ENCODE assay signal across 14 cellular contexts in the genomic region with DNA sequence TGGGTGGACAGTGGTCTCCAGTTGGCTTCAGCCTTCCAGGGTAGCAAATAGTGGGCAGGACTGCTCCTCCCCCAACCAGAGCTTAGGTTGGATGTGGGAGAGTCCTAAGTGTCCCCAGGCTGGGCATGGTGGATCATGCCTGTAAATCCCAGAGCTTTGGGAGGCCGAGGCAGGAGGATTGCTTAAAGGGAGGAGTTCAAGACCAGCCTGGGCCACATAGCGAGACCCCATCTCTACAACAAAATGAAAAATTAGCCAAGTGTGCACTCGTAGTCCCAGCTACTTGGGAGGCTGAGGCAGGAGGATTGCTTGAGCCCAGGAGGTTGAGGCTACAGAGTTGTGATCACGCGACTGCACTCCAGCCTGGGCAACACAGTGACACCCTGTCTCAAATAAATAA. TPM values are rescaled to one million over a fixed set of nuclear protein-coding genes. Genes with fewer than 3 reads are reported as not detected.
A peak's percentile ranks its signal among the peaks of the same experiment; 100 is the strongest.
DNase-seq lines count a peak whose midpoint lies in the region; ATAC-seq, FAIRE-seq and TF ChIP-seq lines count a peak whose summit lies in the region.
"Had no signal": no experiment of that assay in that cellular context is flagged by ENCODE, and none has a peak within 500 bp of the region (broad histone marks: within the 10 kb centered on the region; RNA-seq: fewer than 3 reads in every experiment).

No MANE protein-coding gene starts in this region.

- intact Hi-C loops in Caco-2 (cut with micrococcal nuclease; ENCODE audit: unreplicated experiment) (no loop called here), K562 (cut with micrococcal nuclease) (no loop called here), upper lobe of right lung (cut with DNase I) (no loop called here)

- H3K27ac ChIP-seq in RWPE1 (peak overlapping the region; percentile 100; the same call in 1 of the 2 replicates), K562 (ENCODE audit: extremely low read depth, low read depth, low read length) (no peak overlapping the region), upper lobe of right lung (peak overlapping the region; percentile 47)
- H3K27ac ChIP-seq: A549 had no signal

- peaks cover 67% of the 10 kb centered on the region for H3K36me3 Mint-ChIP-seq in Caco-2 (ENCODE audit: insufficient read depth, unreplicated experiment)
- H3K36me3 Mint-ChIP-seq in naive thymus-derived CD8-positive, alpha-beta T cell: peaks cover 0 to 8% (median 0%) of the 10 kb centered on the region in 3 donors

- H3K4me1 ChIP-seq in Caco-2 (peaks cover 7% of the 10 kb centered on the region; the same call in 1 of the 2 replicates), K562 (replicated peaks in 1 of 2; ENCODE audit: control insufficient read depth in 2 of 2, insufficient read depth in 2 of 2, low read length in 2 of 2) (peaks cover 6 to 23% of the 10 kb centered on the region in 2 experiments; a peak in 3 of 5 replicates), upper lobe of right lung (peaks cover 3% of the 10 kb centered on the region)

- FAIRE-seq in K562 (lab: Jason Lieb, UNC): peak; percentile 35
- FAIRE-seq: A549 had no signal

- no peaks in the 10 kb centered on the region for H4K20me1 ChIP-seq in K562 (replicated peaks; ENCODE audit: control insufficient read depth, insufficient read depth, low read length)

- CTCF ChIA-PET in Caco-2 (lab: Charles Lee) (no interaction called here), RWPE1 (lab: Yijun Ruan, JAX) (no interaction called here), K562 (lab: Yijun Ruan, JAX; ENCODE audit: low intra/inter-chr PET ratio) (no interaction called here)

- no peaks in the 10 kb centered on the region; the same call in 1 of the 2 replicates for H3K36me3 ChIP-seq in Caco-2 (ENCODE audit: control insufficient read depth, insufficient read depth, low read length)
- no peaks in the 10 kb centered on the region; the same call in 2 of the 3 replicates for H3K36me3 ChIP-seq in K562 (ENCODE audit: control insufficient read depth, insufficient read depth, low read length)
- H3K36me3 ChIP-seq in upper lobe of right lung: no peaks in the 10 kb centered on the region
- H3K36me3 ChIP-seq: BE2C had no signal

- WGBS in K562 (ENCODE audit: insufficient coverage, low coverage, missing lambda C conversion rate): 85% methylated on average over 5 of the region's 5 CpGs

- H3K9me3 Mint-ChIP-seq in Caco-2 (ENCODE audit: unreplicated experiment): no peaks in the 10 kb centered on the region
- no peaks in the 10 kb centered on the region for H3K9me3 Mint-ChIP-seq in naive thymus-derived CD8-positive, alpha-beta T cell
- H3K9me3 Mint-ChIP-seq: CD8-positive, alpha-beta T cell had no signal

- no peak for TF ChIP-seq RAD21 in K562 (CRISPR knock-in tag; conservative IDR thresholded peaks at IDR 0.05 in 1 of 2, IDR thresholded peaks at IDR 0.05 in 1 of 2)

- no peak overlapping the region for H3K4me2 ChIP-seq in K562 (ENCODE audit: insufficient read depth, low read length)
- H3K4me2 ChIP-seq: A549, GM23338 had no signal

- peaks cover 3% of the 10 kb centered on the region for H3K4me1 Mint-ChIP-seq in Caco-2 (ENCODE audit: low read depth, unreplicated experiment)
- peaks cover 0 to 9% (median 4%) of the 10 kb centered on the region in 4 donors for H3K4me1 Mint-ChIP-seq in naive thymus-derived CD8-positive, alpha-beta T cell

- H2AFZ ChIP-seq in K562 (ENCODE audit: low read depth, low read length): no peak overlapping the region
- H2AFZ ChIP-seq: GM23338 had no signal

- TF ChIP-seq EP300 in K562 (IDR thresholded peaks at IDR 0.05; ENCODE audit: low read length): no peak

- POLR2A ChIA-PET in Caco-2 (lab: Charles Lee) (interaction anchor here (0.7 kb wide), 1 partner anchor 10 kb away, joined by 3 read pairs; the partner anchor contains the start of gene SCAF1), RWPE1 (lab: Yijun Ruan, JAX; ENCODE audit: low non-redundant PET) (no interaction called here), K562 (lab: Yijun Ruan, JAX) (interaction anchor here (0.6 kb wide), 1 partner anchor 35 kb away, joined by 3 read pairs; no protein-coding TSS in a partner anchor)
- POLR2A ChIA-PET in naive thymus-derived CD8-positive, alpha-beta T cell (lab: Charles Lee): interaction anchor here (1.4 kb wide), 1 partner anchor 17 kb away, joined by 3 read pairs; no protein-coding TSS in a partner anchor

- H3K4me3 ChIP-seq in Caco-2 (ENCODE audit: low read depth, low read length): no peak overlapping the region
- no peak overlapping the region for H3K4me3 ChIP-seq in K562
- no peak overlapping the region for H3K4me3 ChIP-seq in upper lobe of right lung
- H3K4me3 ChIP-seq: A549, GM23338 had no signal

- no peak for TF ChIP-seq POLR2A in K562 (conservative IDR thresholded peaks at IDR 0.05)

- TF ChIP-seq CTCF in Caco-2 (IDR thresholded peaks at IDR 0.05; ENCODE audit: insufficient read depth in 1 of 2, low read depth in 1 of 2, low read length in 1 of 2, severe bottlenecking in 1 of 2, unreplicated experiment in 1 of 2) (no peak), RWPE1 (conservative IDR thresholded peaks at IDR 0.05; ENCODE audit: low read depth) (no peak), K562 (IDR thresholded peaks at IDR 0.05 in 2 of 3, conservative IDR thresholded peaks at IDR 0.05 in 1 of 3; ENCODE audit: insufficient read depth in 2 of 3, low read depth in 1 of 3, low read length in 3 of 3) (no peak), upper lobe of right lung (IDR thresholded peaks at IDR 0.05) (no peak)

- H3K4me3 Mint-ChIP-seq in Caco-2 (ENCODE audit: unreplicated experiment): no peak overlapping the region
- no peak overlapping the region for H3K4me3 Mint-ChIP-seq in naive thymus-derived CD8-positive, alpha-beta T cell
- H3K4me3 Mint-ChIP-seq: CD14-positive monocyte; CD8-positive, alpha-beta T cell; GM23338 had no signal

- peak overlapping the region; percentile 10 for H3K27ac Mint-ChIP-seq in Caco-2 (ENCODE audit: unreplicated experiment)
- peak overlapping the region in 3 of 10 donors; percentile 20 to 70 (median 29) for H3K27ac Mint-ChIP-seq in naive thymus-derived CD8-positive, alpha-beta T cell
- H3K27ac Mint-ChIP-seq: GM23338 had no signal

- in situ Hi-C loops in K562 (cut with MboI): no loop called here

- H3K9me3 ChIP-seq in Caco-2 (no peaks in the 10 kb centered on the region), K562 (replicated peaks; ENCODE audit: control insufficient read depth, insufficient read depth, low read depth, low read length) (no peaks in the 10 kb centered on the region), upper lobe of right lung (no peaks in the 10 kb centered on the region)
- H3K9me3 ChIP-seq: A549, BE2C had no signal

- peak overlapping the region in 1 of 2 experiments; percentile 29; a peak in 1 of 4 replicates for H3K9ac ChIP-seq in K562 (ENCODE audit: insufficient read depth in 1 of 2, low read depth in 2 of 2, low read length in 2 of 2)

- H3K79me2 ChIP-seq in K562 (ENCODE audit: control insufficient read depth, insufficient read depth, low read length): no peaks in the 10 kb centered on the region

- BruUV-seq in Caco-2 (replicated peaks; lab: Mats Ljungman, UMichigan) (no TSS peak), K562 (replicated peaks; lab: Mats Ljungman, UMichigan) (no TSS peak)

- H3K27me3 ChIP-seq in Caco-2 (replicated peaks; ENCODE audit: control insufficient read depth, insufficient read depth, low read length) (no peaks in the 10 kb centered on the region), K562 (ENCODE audit: control insufficient read depth in 2 of 2, insufficient read depth in 2 of 2, low read length in 2 of 2) (no peaks in the 10 kb centered on the region), upper lobe of right lung (no peaks in the 10 kb centered on the region)
- H3K27me3 ChIP-seq: BE2C had no signal

- no peaks in the 10 kb centered on the region for H3K27me3 Mint-ChIP-seq in Caco-2 (ENCODE audit: insufficient read depth, unreplicated experiment)
- H3K27me3 Mint-ChIP-seq in naive thymus-derived CD8-positive, alpha-beta T cell: no peaks in the 10 kb centered on the region

- no peaks in the 10 kb centered on the region for H3K9me1 ChIP-seq in K562 (ENCODE audit: control insufficient read depth, insufficient read depth, low read length)

- DNase-seq in Caco-2: no peak
- DNase-seq in RWPE1 (ENCODE audit: low spot score): no peak
- no peak for DNase-seq in K562 (ENCODE audit: extremely low read depth in 1 of 4, low spot score in 3 of 4)
- no peak for DNase-seq in upper lobe of right lung
- no peak for DNase-seq in naive thymus-derived CD8-positive, alpha-beta T cell
- DNase-seq: BE2C; CD8-positive, alpha-beta T cell; COR-L47; DMS53; H7 had no signal

- ATAC-seq in K562 (no peak), upper lobe of right lung (no peak), GM18870 (IDR thresholded peaks at IDR 0.05; ENCODE audit: unreplicated experiment) (no peak)
- no peak for ATAC-seq in naive thymus-derived CD8-positive, alpha-beta T cell
- ATAC-seq: CD8-positive, alpha-beta T cell; GM23338 had no signal

RNA-seq across cellular contexts. Expression of gene RRAS, which starts 7.4 kb away (rescaled TPM):
- total RNA-seq in Caco-2 (2022) (10.6 and 11.3 TPM in 2 replicates), K562 (2014; rRNA removed) (8.2 and 10.4 TPM in 2 replicates), K562 (2014; rRNA removed; fragmentation: Illumina TruSeq; extraction: Trizol) (1.5 and 1.7 TPM in 2 replicates), K562 (2015; rRNA removed; fragmentation: Illumina TruSeq; extraction: Trizol) (3.1 and 3.7 TPM in 2 replicates), K562 (2021) (8.3 and 9.3 TPM in 2 replicates), upper lobe of right lung (138 TPM)
- 2.5 and 10.0 TPM in 2 replicates for total RNA-seq in K562 (2011; cell fraction: chromatin; rRNA removed; ENCODE audit: low replicate concordance)
- 9.5 and 11.2 TPM in 2 replicates for total RNA-seq in K562 (2011; cell fraction: nucleolus; rRNA removed)
- 8.0 and 8.3 TPM in 2 replicates for total RNA-seq in K562 (2011; cell fraction: nucleoplasm; rRNA removed)
- polyA plus RNA-seq in K562 (2011; rRNA removed) (15.4 and 16.4 TPM in 2 replicates), K562 (2014; fragmentation: Illumina TruSeq; extraction: Trizol) (8.5 and 13.9 TPM in 2 replicates), K562 (2014; fragmentation: Nextera tagmentation; extraction: Ambion mirVana) (1 to 10 TPM in 1 of 2 experiments, under 1 TPM in 1; 0.70 to 1.3 TPM), K562 (2014; rRNA removed) (17.3 and 18.3 TPM in 2 replicates)
- 26.0 and 54.3 TPM in 2 replicates for polyA plus RNA-seq in K562 (2011; cell fraction: cytosol; rRNA removed)
- polyA plus RNA-seq in K562 (2011; cell fraction: nucleus; rRNA removed): 19.7 and 39.0 TPM in 2 replicates
- 14.8 and 16.2 TPM in 2 replicates for polyA plus RNA-seq in K562 (2012)
- 1.2 and 2.7 TPM in 2 replicates for polyA minus RNA-seq in K562 (2011; rRNA and poly(A)+ RNA removed)
- polyA minus RNA-seq in K562 (2011; cell fraction: cytosol; rRNA and poly(A)+ RNA removed): 5.5 and 8.4 TPM in 2 replicates
- 2.0 TPM in 2 replicates for polyA minus RNA-seq in K562 (2011; cell fraction: nucleus; rRNA and poly(A)+ RNA removed)
- 10 to 100 TPM; 10.4 to 12.7 TPM for total RNA-seq in naive thymus-derived CD8-positive, alpha-beta T cell
- 10 to 100 TPM; 21.8 to 30.2 (median 28.4) TPM for polyA plus RNA-seq in naive thymus-derived CD8-positive, alpha-beta T cell

RNA-seq across cellular contexts. Expression of gene SCAF1, which starts 9.4 kb away (rescaled TPM):
- total RNA-seq in Caco-2 (2022): 83.4 and 89.5 TPM in 2 replicates
- 11.3 and 31.0 TPM in 2 replicates for total RNA-seq in K562 (2011; cell fraction: chromatin; rRNA removed; ENCODE audit: low replicate concordance)
- 16.8 and 21.8 TPM in 2 replicates for total RNA-seq in K562 (2011; cell fraction: nucleolus; rRNA removed)
- 10.6 and 16.9 TPM in 2 replicates for total RNA-seq in K562 (2011; cell fraction: nucleoplasm; rRNA removed)
- 12.9 and 18.0 TPM in 2 replicates for total RNA-seq in K562 (2014; rRNA removed)
- 2.5 and 2.8 TPM in 2 replicates for total RNA-seq in K562 (2014; rRNA removed; fragmentation: Illumina TruSeq; extraction: Trizol)
- total RNA-seq in K562 (2015; rRNA removed; fragmentation: Illumina TruSeq; extraction: Trizol): 4.9 and 6.0 TPM in 2 replicates
- total RNA-seq in K562 (2021): 75.5 and 79.0 TPM in 2 replicates
- 3.7 and 4.3 TPM in 2 replicates for polyA plus RNA-seq in K562 (2011; rRNA removed)
- 5.1 and 6.3 TPM in 2 replicates for polyA plus RNA-seq in K562 (2011; cell fraction: cytosol; rRNA removed)
- polyA plus RNA-seq in K562 (2011; cell fraction: nucleus; rRNA removed): 21.1 and 37.2 TPM in 2 replicates
- polyA plus RNA-seq in K562 (2012): 36.5 and 39.5 TPM in 2 replicates
- 9.7 and 22.5 TPM in 2 replicates for polyA plus RNA-seq in K562 (2014; fragmentation: Illumina TruSeq; extraction: Trizol)
- under 1 TPM; 0.20 to 0.25 TPM for polyA plus RNA-seq in K562 (2014; fragmentation: Nextera tagmentation; extraction: Ambion mirVana)
- 11.4 and 14.6 TPM in 2 replicates for polyA plus RNA-seq in K562 (2014; rRNA removed)
- 1.1 and 1.9 TPM in 2 replicates for polyA minus RNA-seq in K562 (2011; rRNA and poly(A)+ RNA removed)
- 7.8 and 12.0 TPM in 2 replicates for polyA minus RNA-seq in K562 (2011; cell fraction: cytosol; rRNA and poly(A)+ RNA removed)
- 4.8 and 5.6 TPM in 2 replicates for polyA minus RNA-seq in K562 (2011; cell fraction: nucleus; rRNA and poly(A)+ RNA removed)
- total RNA-seq in upper lobe of right lung: 67.9 TPM
- total RNA-seq in naive thymus-derived CD8-positive, alpha-beta T cell: 10 to 100 TPM; 51.0 to 62.3 TPM
- polyA plus RNA-seq in naive thymus-derived CD8-positive, alpha-beta T cell: 1 to 10 TPM; 1.1 to 2.5 (median 1.2) TPM

RNA-seq across cellular contexts. Expression of gene IRF3, which starts 33.1 kb away (rescaled TPM):
- total RNA-seq in Caco-2 (2022) (125 and 131 TPM in 2 replicates), K562 (2014; rRNA removed) (113 and 160 TPM in 2 replicates), K562 (2014; rRNA removed; fragmentation: Illumina TruSeq; extraction: Trizol) (28.5 and 40.9 TPM in 2 replicates), K562 (2015; rRNA removed; fragmentation: Illumina TruSeq; extraction: Trizol) (64.0 and 65.4 TPM in 2 replicates), K562 (2021) (125 and 132 TPM in 2 replicates), upper lobe of right lung (86.4 TPM)
- total RNA-seq in K562 (2011; cell fraction: chromatin; rRNA removed; ENCODE audit: low replicate concordance): 63.4 and 152 TPM in 2 replicates
- total RNA-seq in K562 (2011; cell fraction: nucleolus; rRNA removed): 90.7 and 93.9 TPM in 2 replicates
- 78.8 and 106 TPM in 2 replicates for total RNA-seq in K562 (2011; cell fraction: nucleoplasm; rRNA removed)
- polyA plus RNA-seq in K562 (2011; rRNA removed) (54.5 and 66.4 TPM in 2 replicates), K562 (2014; fragmentation: Illumina TruSeq; extraction: Trizol) (118 and 119 TPM in 2 replicates), K562 (2014; fragmentation: Nextera tagmentation; extraction: Ambion mirVana) (10 to 100 TPM in 1 of 2 experiments, 1 to 10 TPM in 1; 7.5 to 11.6 TPM), K562 (2014; rRNA removed) (118 and 145 TPM in 2 replicates)
- 56.8 and 134 TPM in 2 replicates for polyA plus RNA-seq in K562 (2011; cell fraction: cytosol; rRNA removed)
- 106 and 215 TPM in 2 replicates for polyA plus RNA-seq in K562 (2011; cell fraction: nucleus; rRNA removed)
- 119 and 139 TPM in 2 replicates for polyA plus RNA-seq in K562 (2012)
- polyA minus RNA-seq in K562 (2011; rRNA and poly(A)+ RNA removed): 11.1 and 16.9 TPM in 2 replicates
- polyA minus RNA-seq in K562 (2011; cell fraction: cytosol; rRNA and poly(A)+ RNA removed): 36.4 and 44.4 TPM in 2 replicates
- 13.9 and 17.5 TPM in 2 replicates for polyA minus RNA-seq in K562 (2011; cell fraction: nucleus; rRNA and poly(A)+ RNA removed)
- 100 to 1,000 TPM; 279 to 303 TPM for total RNA-seq in naive thymus-derived CD8-positive, alpha-beta T cell
- polyA plus RNA-seq in naive thymus-derived CD8-positive, alpha-beta T cell: 10 to 100 TPM; 54.6 to 76.1 (median 65.1) TPM

RNA-seq across cellular contexts. Expression of gene BCL2L12, which starts 33.2 kb away (rescaled TPM):
- total RNA-seq in Caco-2 (2022) (103 and 111 TPM in 2 replicates), K562 (2014; rRNA removed) (128 and 169 TPM in 2 replicates), K562 (2014; rRNA removed; fragmentation: Illumina TruSeq; extraction: Trizol) (17.0 and 18.8 TPM in 2 replicates), K562 (2015; rRNA removed; fragmentation: Illumina TruSeq; extraction: Trizol) (26.5 and 29.4 TPM in 2 replicates), K562 (2021) (183 and 185 TPM in 2 replicates), upper lobe of right lung (15.8 TPM)
- total RNA-seq in K562 (2011; cell fraction: chromatin; rRNA removed; ENCODE audit: low replicate concordance): 31.5 and 83.3 TPM in 2 replicates
- 79.4 and 85.7 TPM in 2 replicates for total RNA-seq in K562 (2011; cell fraction: nucleolus; rRNA removed)
- total RNA-seq in K562 (2011; cell fraction: nucleoplasm; rRNA removed): 47.0 and 50.7 TPM in 2 replicates
- polyA plus RNA-seq in K562 (2011; rRNA removed) (81.2 and 95.3 TPM in 2 replicates), K562 (2014; fragmentation: Illumina TruSeq; extraction: Trizol) (85.6 and 184 TPM in 2 replicates), K562 (2014; fragmentation: Nextera tagmentation; extraction: Ambion mirVana) (1 to 10 TPM; 7.4 to 7.5 TPM), K562 (2014; rRNA removed) (263 and 282 TPM in 2 replicates)
- 132 and 350 TPM in 2 replicates for polyA plus RNA-seq in K562 (2011; cell fraction: cytosol; rRNA removed)
- 132 and 212 TPM in 2 replicates for polyA plus RNA-seq in K562 (2011; cell fraction: nucleus; rRNA removed)
- polyA plus RNA-seq in K562 (2012): 164 and 177 TPM in 2 replicates
- polyA minus RNA-seq in K562 (2011; rRNA and poly(A)+ RNA removed): 8.8 and 10.7 TPM in 2 replicates
- polyA minus RNA-seq in K562 (2011; cell fraction: cytosol; rRNA and poly(A)+ RNA removed): 29.2 and 36.0 TPM in 2 replicates
- 22.6 and 24.0 TPM in 2 replicates for polyA minus RNA-seq in K562 (2011; cell fraction: nucleus; rRNA and poly(A)+ RNA removed)
- 10 to 100 TPM; 22.5 to 24.0 TPM for total RNA-seq in naive thymus-derived CD8-positive, alpha-beta T cell
- polyA plus RNA-seq in naive thymus-derived CD8-positive, alpha-beta T cell: 10 to 100 TPM; 19.3 to 20.6 (median 19.6) TPM

RNA-seq across cellular contexts. Expression of gene PRR12, which starts 41.6 kb away (rescaled TPM):
- total RNA-seq in Caco-2 (2022): 38.8 and 40.5 TPM in 2 replicates
- total RNA-seq in K562 (2011; cell fraction: chromatin; rRNA removed; ENCODE audit: low replicate concordance): 7.0 and 14.7 TPM in 2 replicates
- total RNA-seq in K562 (2011; cell fraction: nucleolus; rRNA removed): 4.5 and 4.9 TPM in 2 replicates
- 5.6 and 6.6 TPM in 2 replicates for total RNA-seq in K562 (2011; cell fraction: nucleoplasm; rRNA removed)
- 1.5 and 2.8 TPM in 2 replicates for total RNA-seq in K562 (2014; rRNA removed)
- total RNA-seq in K562 (2014; rRNA removed; fragmentation: Illumina TruSeq; extraction: Trizol): 0.29 and 0.33 TPM in 2 replicates
- 0.98 and 1.7 TPM in 2 replicates for total RNA-seq in K562 (2015; rRNA removed; fragmentation: Illumina TruSeq; extraction: Trizol)
- 18.8 and 21.1 TPM in 2 replicates for total RNA-seq in K562 (2021)
- 0.24 and 0.57 TPM in 2 replicates for polyA plus RNA-seq in K562 (2011; rRNA removed)
- polyA plus RNA-seq in K562 (2011; cell fraction: cytosol; rRNA removed): 0.13 and 0.40 TPM in 2 replicates
- polyA plus RNA-seq in K562 (2011; cell fraction: nucleus; rRNA removed): 1.9 and 3.1 TPM in 2 replicates
- polyA plus RNA-seq in K562 (2012): 8.8 and 10.2 TPM in 2 replicates
- polyA plus RNA-seq in K562 (2014; fragmentation: Illumina TruSeq; extraction: Trizol): 3.0 and 6.1 TPM in 2 replicates
- under 1 TPM; 0.01 TPM for polyA plus RNA-seq in K562 (2014; fragmentation: Nextera tagmentation; extraction: Ambion mirVana)
- 4.7 and 7.0 TPM in 2 replicates for polyA plus RNA-seq in K562 (2014; rRNA removed)
- 0.21 and 0.25 TPM in 2 replicates for polyA minus RNA-seq in K562 (2011; rRNA and poly(A)+ RNA removed)
- 3.7 and 5.3 TPM in 2 replicates for polyA minus RNA-seq in K562 (2011; cell fraction: cytosol; rRNA and poly(A)+ RNA removed)
- 0.81 and 3.3 TPM in 2 replicates for polyA minus RNA-seq in K562 (2011; cell fraction: nucleus; rRNA and poly(A)+ RNA removed)
- 30.9 TPM for total RNA-seq in upper lobe of right lung
- 10 to 100 TPM; 61.6 to 62.1 TPM for total RNA-seq in naive thymus-derived CD8-positive, alpha-beta T cell
- under 1 TPM; 0.24 to 0.69 (median 0.37) TPM for polyA plus RNA-seq in naive thymus-derived CD8-positive, alpha-beta T cell

Comparison
In these comparisons a context has a peak if more than half of its experiments do, and no peak if none do; other contexts are left out.
1. RNA of gene RRAS, which starts 7.4 kb away (total RNA-seq): 138 TPM in upper lobe of right lung (single experiment); 10.4 to 12.7 TPM in naive thymus-derived CD8-positive, alpha-beta T cell, 10.6 to 11.3 TPM in Caco-2 and 1.5 to 11.2 TPM in K562; every median in the first group is over 10 times any median in the second.